In the genomic region with DNA sequence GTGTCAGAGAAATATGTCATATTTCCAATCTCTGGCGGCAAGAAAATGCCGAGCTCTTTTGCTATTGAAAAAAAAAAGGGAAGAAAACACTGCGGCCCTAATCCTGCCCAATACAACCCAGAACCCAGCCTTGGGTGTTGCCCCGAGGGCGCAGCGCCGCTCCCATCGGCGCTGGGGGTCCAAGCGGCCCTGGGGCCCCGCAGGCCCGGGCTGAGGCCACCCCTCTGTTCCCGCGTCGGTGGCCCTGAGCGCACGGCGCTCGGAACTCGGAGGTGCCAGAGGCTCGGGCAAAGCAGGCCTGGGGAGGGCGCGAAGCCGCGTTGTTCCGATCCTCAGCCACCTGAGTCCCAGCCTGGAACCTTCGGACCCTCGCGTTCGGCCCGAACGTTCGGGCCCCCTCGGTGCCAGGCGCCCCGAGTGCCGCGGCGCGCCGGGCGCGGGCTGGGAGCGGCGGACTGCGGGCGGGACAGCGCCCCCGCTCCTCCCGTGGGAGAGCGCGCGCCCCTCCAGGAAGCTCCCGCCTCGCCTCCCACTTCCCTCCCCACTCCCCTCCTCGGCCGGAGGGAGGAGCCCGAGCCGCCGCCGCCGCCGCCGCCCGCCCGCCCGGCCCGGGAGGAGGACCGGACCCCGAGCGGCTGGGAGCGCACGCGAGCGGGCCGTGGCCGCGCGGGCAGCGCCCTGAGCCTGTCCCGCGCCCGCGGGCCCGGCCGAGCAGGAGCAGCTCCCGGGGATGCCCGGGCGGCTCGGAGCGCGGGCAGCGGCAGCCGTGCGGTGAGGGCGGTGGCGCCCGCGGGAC, we compare ENCODE assay signal across 1 cellular context.
TF ChIP-seq lines count a peak whose summit lies in the region.

CPNE2 (plus strand) TSS at position 594 of the 796 bp plus-strand sequence. CDS start 18,160 bp downstream, outside the sequence.

TF ChIP-seq in endothelial cell of umbilical vein, 7 proteins besides CTCF, POLR2A, EP300 and RAD21:
- TF ChIP-seq, protein P1, sequence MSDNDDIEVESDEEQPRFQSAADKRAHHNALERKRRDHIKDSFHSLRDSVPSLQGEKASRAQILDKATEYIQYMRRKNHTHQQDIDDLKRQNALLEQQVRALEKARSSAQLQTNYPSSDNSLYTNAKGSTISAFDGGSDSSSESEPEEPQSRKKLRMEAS (IDR thresholded peaks at IDR 0.05; ENCODE audit: insufficient read depth, insufficient read length) = no peak
- TF ChIP-seq MYC (IDR thresholded peaks at IDR 0.05; ENCODE audit: low read depth, low read length) (no peak), GATA2 (IDR thresholded peaks at IDR 0.05; ENCODE audit: insufficient read depth, insufficient read length, low read depth, low read length) (no peak), POLR2AphosphoS5 (IDR thresholded peaks at IDR 0.05; ENCODE audit: insufficient read depth, low read depth, low read length) (peak; percentile 60)
TF ChIP-seq in endothelial cell of umbilical vein: peak in this region for 1.
